ENCODE assay signal across 11 cellular contexts in the genomic region with DNA sequence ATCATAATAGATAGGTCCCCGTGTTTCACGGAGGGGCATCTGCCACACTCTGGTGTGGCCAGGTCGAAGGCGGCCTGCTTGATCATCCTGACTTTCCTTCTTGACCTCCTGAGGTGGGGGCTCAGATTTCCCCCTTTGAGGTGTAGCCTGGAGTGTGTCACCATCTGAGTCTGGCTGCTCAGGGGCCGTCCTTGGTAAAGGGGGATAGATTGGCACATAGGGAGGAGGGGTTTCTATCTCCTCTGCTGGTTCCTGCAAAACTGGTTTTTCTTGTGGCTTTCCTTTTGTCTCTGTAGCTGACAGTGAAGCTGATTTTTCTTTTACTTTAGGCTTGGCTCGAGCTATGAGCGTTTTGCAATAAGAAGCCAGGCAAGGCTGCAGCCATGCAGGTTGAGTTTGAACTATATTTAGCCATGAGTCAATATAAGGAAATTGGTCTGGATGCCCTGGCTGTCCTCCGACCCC. TPM values are rescaled to one million over a fixed set of nuclear protein-coding genes. Genes with fewer than 3 reads are reported as not detected.
DNase-seq lines count a peak whose midpoint lies in the region; ATAC-seq and TF ChIP-seq lines count a peak whose summit lies in the region.
"Had no signal": no experiment of that assay in that cellular context is flagged by ENCODE, and none has a peak within 500 bp of the region (broad histone marks: within the 10 kb centered on the region; RNA-seq: fewer than 3 reads in every experiment).

No MANE protein-coding gene starts in this region.

- peak; percentile 34 for DNase-seq in SIG-M5 treated with dmso at 0.1 percent for 504 hours (lab: John Stamatoyannopoulos, UW; ENCODE audit: unreplicated experiment)
- DNase-seq in SIG-M5 (lab: John Stamatoyannopoulos, UW), result no peak
- peak; percentile 29 for DNase-seq in amniotic epithelial cell (ENCODE audit: low read depth)
- peak; percentile 28 for DNase-seq in iPS DF 19.7 (ENCODE audit: low read depth, low spot score)
- no peak for DNase-seq in type B pancreatic cell (ENCODE audit: extremely low spot score, unreplicated experiment)
- DNase-seq in SHP77 treated with DMSO at 0.1 percent for 48 hours (lab: John Stamatoyannopoulos, UW), result no peak
- DNase-seq: activated CD8-positive, alpha-beta T cell treated with anti-CD3 and anti-CD28 coated beads for 36 hours; stimulated activated CD4-positive, alpha-beta T cell treated with anti-CD3 and anti-CD28 coated beads, Interleukin-2, amount 100 ng/mL, for 48 hours had no signal

- peaks cover 42% of the 10 kb centered on the region for H3K9me3 Mint-ChIP-seq in type B pancreatic cell

- peak overlapping the region; percentile 90 for H3K27ac Mint-ChIP-seq in type B pancreatic cell
- H3K27ac Mint-ChIP-seq: activated CD8-positive, alpha-beta T cell treated with anti-CD3 and anti-CD28 coated beads for 36 hours had no signal

- no peaks in the 10 kb centered on the region for H3K27me3 Mint-ChIP-seq in type B pancreatic cell
- H3K27me3 Mint-ChIP-seq: activated CD8-positive, alpha-beta T cell treated with anti-CD3 and anti-CD28 coated beads for 36 hours had no signal

- TF ChIP-seq CTCF in type B pancreatic cell (conservative IDR thresholded peaks at IDR 0.05), result no peak

- H3K4me1 Mint-ChIP-seq in type B pancreatic cell (ENCODE audit: unreplicated experiment), result peaks cover 4% of the 10 kb centered on the region

- H3K4me3 Mint-ChIP-seq in type B pancreatic cell, result peak overlapping the region; percentile 80
- H3K4me3 Mint-ChIP-seq: activated CD8-positive, alpha-beta T cell treated with anti-CD3 and anti-CD28 coated beads for 36 hours had no signal

- ATAC-seq in HG03457 (IDR thresholded peaks at IDR 0.05; ENCODE audit: unreplicated experiment), result no peak
- ATAC-seq in HG03460 (IDR thresholded peaks at IDR 0.05; ENCODE audit: unreplicated experiment), result no peak
- ATAC-seq: A549; activated CD8-positive, alpha-beta T cell treated with anti-CD3 and anti-CD28 coated beads for 36 hours had no signal

- peaks cover 72% of the 10 kb centered on the region for H3K36me3 Mint-ChIP-seq in type B pancreatic cell

RNA-seq across cellular contexts. Expression of a gene that starts 7.1 kb away (rescaled TPM):
- total RNA-seq in type B pancreatic cell (ENCODE audit: low replicate concordance), result 18.8 and 24.4 TPM in 2 replicates

RNA-seq across cellular contexts. Expression of a gene that starts 8.5 kb away (rescaled TPM):
- 22.9 and 31.6 TPM in 2 replicates for total RNA-seq in type B pancreatic cell (ENCODE audit: low replicate concordance)

Comparison
In these comparisons a context has a peak if more than half of its experiments do, and no peak if none do; other contexts are left out.
1. DNase-seq: peak in SIG-M5 treated with dmso at 0.1 percent for 504 hours (single experiment), amniotic epithelial cell (single experiment) and iPS DF 19.7 (single experiment); none in SIG-M5 (single experiment), type B pancreatic cell (single experiment) and SHP77 treated with DMSO at 0.1 percent for 48 hours (single experiment).